In the genomic region with DNA sequence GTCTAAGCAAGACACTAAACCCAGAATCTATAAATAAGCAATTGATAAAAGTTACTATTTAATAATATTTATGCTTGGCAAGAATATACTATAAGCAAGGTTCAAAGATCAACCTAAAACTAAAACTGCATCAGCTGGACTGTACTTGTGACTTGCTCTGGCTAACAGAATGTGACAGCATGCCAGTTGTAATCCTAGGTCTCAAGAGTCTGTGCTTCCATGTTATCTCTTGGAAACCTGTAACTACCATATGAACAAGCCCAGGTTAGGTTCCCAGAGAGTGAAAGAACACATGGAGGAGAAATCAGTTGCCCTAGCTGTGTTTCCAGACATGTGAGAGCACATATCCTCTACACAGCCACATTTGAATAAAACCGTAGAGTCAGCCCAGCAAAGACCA, we compare ENCODE assay signal across 19 cellular contexts.
"Had no signal": no experiment of that assay in that cellular context is flagged by ENCODE, and none has a peak within 500 bp of the region (broad histone marks: within the 10 kb centered on the region; RNA-seq: fewer than 3 reads in every experiment).

No MANE protein-coding gene starts in this region.

- H3K4me3 ChIP-seq: coronary artery, dorsolateral prefrontal cortex, esophagus muscularis mucosa, gastroesophageal sphincter, heart left ventricle, left ventricle myocardium inferior, lower lobe of right lung, mucosa of descending colon had no signal

- DNase-seq: dermis blood vessel endothelial cell; dorsolateral prefrontal cortex; effector CD4-positive, alpha-beta T cell; effector memory CD4-positive, alpha-beta T cell; foreskin keratinocyte; heart left ventricle; hippocampal formation; kidney; kidney glomerular epithelial cell; left colon; left ventricle myocardium inferior; lower lobe of right lung; mesenchymal stem cell; mucosa of descending colon; naive B cell had no signal

- H3K4me1 ChIP-seq: esophagus muscularis mucosa, foreskin keratinocyte, gastroesophageal sphincter, heart left ventricle, left ventricle myocardium inferior, lower lobe of right lung had no signal

- H3K27ac ChIP-seq: coronary artery, dorsolateral prefrontal cortex, esophagus muscularis mucosa, foreskin keratinocyte, gastroesophageal sphincter, heart left ventricle, left ventricle myocardium inferior, lower lobe of right lung had no signal

- H3K36me3 ChIP-seq: esophagus muscularis mucosa, gastroesophageal sphincter, heart left ventricle, left ventricle myocardium inferior, lower lobe of right lung had no signal

- ATAC-seq: foreskin keratinocyte, gastroesophageal sphincter, left colon, left lobe of liver, lower lobe of right lung, mucosa of descending colon had no signal

- H3K9me3 ChIP-seq: esophagus muscularis mucosa, gastroesophageal sphincter, heart left ventricle, left ventricle myocardium inferior, lower lobe of right lung, mucosa of descending colon had no signal

- H3K27me3 ChIP-seq: dorsolateral prefrontal cortex, esophagus muscularis mucosa, foreskin keratinocyte, gastroesophageal sphincter, heart left ventricle had no signal
